21 cellular contexts compared by ENCODE assay signal in the genomic region with DNA sequence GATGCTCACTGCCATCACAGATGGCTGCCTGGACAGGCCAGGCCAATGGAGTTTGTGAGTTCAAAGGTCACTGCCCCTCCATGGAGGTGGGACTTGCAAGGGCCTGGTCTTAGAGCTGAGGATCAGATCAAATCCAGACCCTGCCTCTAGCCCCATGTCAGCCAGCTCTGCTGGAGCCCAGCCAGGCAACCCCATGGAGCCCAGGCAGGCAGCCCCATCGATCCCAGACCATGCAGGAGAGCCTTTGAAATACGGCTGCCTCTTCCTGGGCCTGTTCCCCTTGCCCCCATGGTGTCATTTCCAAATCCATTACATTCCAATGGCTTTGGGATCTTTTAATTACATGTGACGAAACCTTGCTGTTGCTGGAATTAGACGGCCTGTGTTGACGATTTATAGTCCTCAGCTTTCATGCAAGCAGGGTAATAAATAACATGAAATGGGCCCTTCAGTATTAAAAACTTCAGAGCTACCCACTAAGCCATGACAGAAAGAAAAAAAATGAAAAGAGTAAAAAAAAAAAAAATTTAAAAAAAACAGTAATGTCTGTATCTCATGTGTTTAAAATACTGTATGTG.
"Had no signal": no experiment of that assay in that cellular context is flagged by ENCODE, and none has a peak within 500 bp of the region (broad histone marks: within the 10 kb centered on the region; RNA-seq: fewer than 3 reads in every experiment).

No MANE protein-coding gene starts in this region.

- H3K9me3 Mint-ChIP-seq: endodermal cell had no signal

- H3K27ac Mint-ChIP-seq: endodermal cell; memory B cell; naive thymus-derived CD4-positive, alpha-beta T cell; type B pancreatic cell had no signal

- H3K4me1 Mint-ChIP-seq: memory B cell; naive thymus-derived CD4-positive, alpha-beta T cell; neural crest cell had no signal

- H3K4me3 Mint-ChIP-seq: endodermal cell; memory B cell; naive thymus-derived CD4-positive, alpha-beta T cell; neural crest cell; type B pancreatic cell had no signal

- H3K27me3 Mint-ChIP-seq: type B pancreatic cell had no signal

- H3K4me3 ChIP-seq: coronary artery, gastrocnemius medialis, heart right ventricle, left ventricle myocardium inferior, lower lobe of right lung, ovary, right atrium auricular region, suprapubic skin, thyroid gland had no signal

- ATAC-seq: gastrocnemius medialis; heart right ventricle; lower lobe of right lung; naive thymus-derived CD4-positive, alpha-beta T cell; stimulated activated naive CD8-positive, alpha-beta T cell treated with anti-CD3 and anti-CD28 coated beads, Interleukin-15, Interleukin-2, amounts not matched to agents 100 U/mL and 50 U/mL, for 24 hours had no signal

- DNase-seq: effector CD4-positive, alpha-beta T cell; gastrocnemius medialis; heart right ventricle; hypothalamus; kidney glomerular epithelial cell; left ventricle myocardium inferior; lower lobe of right lung; naive thymus-derived CD4-positive, alpha-beta T cell; nucleus accumbens; ovary; small intestine; stimulated activated CD4-positive, alpha-beta T cell treated with anti-CD3 and anti-CD28 coated beads, Interleukin-2, amount 100 ng/mL, for 48 hours; stimulated activated naive CD8-positive, alpha-beta T cell treated with anti-CD3 and anti-CD28 coated beads, Interleukin-15, Interleukin-2, amounts not matched to agents 100 U/mL and 50 U/mL, for 24 hours; thyroid gland had no signal
